Comparison of ENCODE assay signal across 1 cellular context in genomic region chr3:183636221-183637105, GRCh38.
TF ChIP-seq lines count a peak whose summit lies in the region.

No MANE protein-coding gene starts in this region.

TF ChIP-seq in H1, 55 proteins besides CTCF, POLR2A, EP300 and RAD21:
- TF ChIP-seq HDAC2 (IDR thresholded peaks at IDR 0.05; ENCODE audit: borderline replicate concordance in 1 of 2, low read depth in 2 of 2, low read length in 2 of 2) (0 out of 4 replicates have a peak, but pooled peaks of 1 of the 2 experiments have one; percentile 62), MAFK (IDR thresholded peaks at IDR 0.05; ENCODE audit: low read depth, low read length) (no peak), BRCA1 (IDR thresholded peaks at IDR 0.05; ENCODE audit: low read depth, low read length) (no peak), POLR2AphosphoS5 (IDR thresholded peaks at IDR 0.05; ENCODE audit: low read depth, low read length) (peak; percentile 54), CHD2 (IDR thresholded peaks at IDR 0.05; ENCODE audit: low read length) (0 out of 2 replicates have a peak, but pooled peaks have one; percentile 42), KDM4A (IDR thresholded peaks at IDR 0.05; ENCODE audit: low read depth, low read length, severe bottlenecking) (no peak), RBBP5 (IDR thresholded peaks at IDR 0.05; ENCODE audit: borderline replicate concordance, low read depth, low read length) (peak; percentile 65; the same call in 1 of the 2 replicates), TAF7 (optimal IDR thresholded peaks at IDR 0.05; ENCODE audit: borderline replicate concordance, low read depth, low read length) (peak; percentile 7), USF2 (IDR thresholded peaks at IDR 0.05; ENCODE audit: low read length) (peak; percentile 66), CHD7 (IDR thresholded peaks at IDR 0.05; ENCODE audit: insufficient replicate concordance, low read length) (no peak), SP1 (IDR thresholded peaks at IDR 0.05; ENCODE audit: low read depth, low read length) (no peak), SIN3A (conservative IDR thresholded peaks at IDR 0.05 in 1 of 2, IDR thresholded peaks at IDR 0.05 in 1 of 2; ENCODE audit: low read depth in 1 of 2, low read length in 2 of 2) (peak; percentile 60 to 65; a peak in 1 of 4 replicates), SP2 (IDR thresholded peaks at IDR 0.05; ENCODE audit: low read length) (no peak), JUN (IDR thresholded peaks at IDR 0.05; ENCODE audit: low read depth, low read length) (no peak), TBP (IDR thresholded peaks at IDR 0.05; ENCODE audit: low read depth, low read length) (0 out of 2 replicates have a peak, but pooled peaks have one; percentile 16), MAX (IDR thresholded peaks at IDR 0.05) (peak; percentile 46; the same call in 1 of the 2 replicates), TAF1 (IDR thresholded peaks at IDR 0.05; ENCODE audit: low read depth, low read length) (peak; percentile 30), ATF2 (IDR thresholded peaks at IDR 0.05; ENCODE audit: low read length) (0 out of 2 replicates have a peak, but pooled peaks have one; percentile 16), ASH2L (IDR thresholded peaks at IDR 0.05; ENCODE audit: low read length) (peak; percentile 81), BACH1 (IDR thresholded peaks at IDR 0.05; ENCODE audit: low read length) (peak; percentile 48; the same call in 1 of the 2 replicates), PHF8 (conservative IDR thresholded peaks at IDR 0.05; ENCODE audit: low read depth, low read length) (no peak; the same call in 1 of the 2 replicates), CEBPB (IDR thresholded peaks at IDR 0.05; ENCODE audit: low read depth, low read length) (peak; percentile 99)
